ENCODE assay signal across 21 cellular contexts in the genomic region with DNA sequence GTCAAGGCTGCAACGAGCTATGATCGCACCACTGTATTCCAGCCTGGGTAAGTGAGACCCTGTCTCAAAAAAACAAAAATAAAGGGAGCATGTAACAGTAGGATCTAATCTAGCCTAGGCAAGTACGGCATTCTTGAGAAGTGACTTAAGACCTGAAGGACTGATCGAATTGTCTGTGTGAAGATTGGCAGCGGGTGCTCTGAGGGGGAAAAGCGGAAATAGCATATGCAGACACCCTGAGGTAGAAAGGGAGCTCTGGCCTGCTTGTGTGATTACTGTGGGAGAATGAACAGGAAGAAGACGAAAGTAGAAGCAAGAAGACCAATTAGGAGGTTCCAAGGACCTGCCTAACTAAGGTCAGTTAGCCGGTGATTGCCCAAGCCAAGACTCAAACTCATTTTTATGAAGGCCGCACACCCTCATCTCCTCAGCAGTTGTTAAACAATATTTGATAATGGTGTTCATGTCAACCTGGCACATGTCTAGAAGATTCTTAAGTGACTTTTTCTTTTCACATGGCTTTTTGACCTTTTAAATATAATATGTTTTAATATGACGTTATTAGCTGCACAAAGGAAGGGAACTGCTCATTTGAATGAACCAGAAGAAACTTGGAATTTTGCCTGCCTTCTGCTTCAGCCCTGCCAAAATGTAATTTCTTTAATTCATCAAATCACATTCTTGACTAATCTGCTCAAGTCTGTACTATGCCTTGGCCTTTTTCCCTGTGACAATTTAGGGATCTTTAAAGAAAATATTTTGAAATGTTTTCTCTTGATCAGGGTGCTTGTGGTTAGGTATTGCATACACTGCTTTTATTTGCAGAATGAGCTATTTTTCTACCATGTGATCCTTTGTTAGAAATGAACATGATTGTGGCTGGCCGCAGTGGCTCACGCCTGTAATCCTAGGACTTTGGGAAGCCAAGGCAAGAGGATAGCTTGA. TPM values are rescaled to one million over a fixed set of nuclear protein-coding genes. Genes with fewer than 3 reads are reported as not detected.
DNase-seq lines count a peak whose midpoint lies in the region; ATAC-seq, FAIRE-seq and TF ChIP-seq lines count a peak whose summit lies in the region.
"Had no signal": no experiment of that assay in that cellular context is flagged by ENCODE, and none has a peak within 500 bp of the region (broad histone marks: within the 10 kb centered on the region; RNA-seq: fewer than 3 reads in every experiment).

No MANE protein-coding gene starts in this region.

- H3K9me1 ChIP-seq in keratinocyte (ENCODE audit: control insufficient read depth, extremely low read depth, insufficient read depth, low read length): no peaks in the 10 kb centered on the region

- WGBS in mammary epithelial cell (ENCODE audit: low coverage, missing lambda C conversion rate): 69% methylated on average over 12 of the region's 12 CpGs
- whole genome bisulfite sequencing in aorta, 2 donors: 42 to 43% methylated on average over 12 of the region's 12 CpGs

- dilution Hi-C loops in mammary epithelial cell (cut with HindIII; ENCODE audit: low sequenced_read_pairs) (no loop called here), keratinocyte (cut with MboI; ENCODE audit: extremely low pct_ligation_motif_present, low sequenced_read_pairs) (no loop called here)

- H2AFZ ChIP-seq in mammary epithelial cell (ENCODE audit: low read depth, low read length): no peak overlapping the region
- H2AFZ ChIP-seq in keratinocyte (ENCODE audit: control insufficient read depth, low read length): no peak overlapping the region
- H2AFZ ChIP-seq: GM23248 had no signal

- H3K36me3 Mint-ChIP-seq in MCF 10A (ENCODE audit: insufficient read depth, unreplicated experiment): peaks cover 39% of the 10 kb centered on the region
- H3K36me3 Mint-ChIP-seq in activated CD4-positive, alpha-beta memory T cell treated with anti-CD3 and anti-CD28 coated beads for 36 hours: peaks cover 2% of the 10 kb centered on the region
- H3K36me3 Mint-ChIP-seq: brain; natural killer cell treated with Interleukin-12 subunit alpha and Interleukin-12 subunit beta and Interleukin-15 and Interleukin-18, amount 100 ng/mL, for 72 hours had no signal

- TF ChIP-seq CTCF in MCF 10A (IDR thresholded peaks at IDR 0.05; ENCODE audit: unreplicated experiment): no peak
- TF ChIP-seq CTCF in mammary epithelial cell (conservative IDR thresholded peaks at IDR 0.05 in 1 of 2, IDR thresholded peaks at IDR 0.05 in 1 of 2; ENCODE audit: extremely low read depth in 1 of 2, insufficient read depth in 1 of 2, low read depth in 1 of 2, low read length in 2 of 2): no peak
- TF ChIP-seq CTCF in keratinocyte (optimal IDR thresholded peaks at IDR 0.05 in 1 of 3, IDR thresholded peaks at IDR 0.05 in 1 of 3, conservative IDR thresholded peaks at IDR 0.05 in 1 of 3; ENCODE audit: extremely low read depth in 1 of 3, insufficient read depth in 2 of 3, low read length in 3 of 3): no peak
- TF ChIP-seq CTCF in kidney (IDR thresholded peaks at IDR 0.05; ENCODE audit: borderline replicate concordance, extremely low read depth, insufficient read depth): no peak

- H4K20me1 ChIP-seq in mammary epithelial cell (ENCODE audit: insufficient read depth, low read length) (no peaks in the 10 kb centered on the region), keratinocyte (ENCODE audit: control insufficient read depth, extremely low read depth, insufficient read depth, low read length) (no peaks in the 10 kb centered on the region)

- intact Hi-C loops in MCF 10A (cut with micrococcal nuclease) (no loop called here), mammary epithelial cell (cut with micrococcal nuclease) (no loop called here), aorta (cut with DNase I) (no loop called here), kidney (cut with DNase I) (no loop called here)
- intact Hi-C loops in activated CD4-positive, alpha-beta memory T cell treated with anti-CD3 and anti-CD28 coated beads for 36 hours (cut with micrococcal nuclease): no loop called here

- peaks cover 30% of the 10 kb centered on the region for H3K4me1 Mint-ChIP-seq in MCF 10A (ENCODE audit: insufficient read depth, unreplicated experiment)
- H3K4me1 Mint-ChIP-seq in activated CD4-positive, alpha-beta memory T cell treated with anti-CD3 and anti-CD28 coated beads for 36 hours (ENCODE audit: low read depth): peaks cover 5% of the 10 kb centered on the region

- DNase-seq in MCF 10A (ENCODE audit: unreplicated experiment): peak; percentile 22
- no peak for DNase-seq in mammary epithelial cell
- DNase-seq in fibroblast of gingiva (ENCODE audit: low read depth): peak; percentile 78
- no peak for DNase-seq in keratinocyte (ENCODE audit: low read depth, low spot score)
- no peak for DNase-seq in aorta
- DNase-seq in activated CD4-positive, alpha-beta memory T cell treated with anti-CD3 and anti-CD28 coated beads for 36 hours: no peak
- no peak for DNase-seq in kidney
- no peak for DNase-seq in SKM-1 (lab: John Stamatoyannopoulos, UW; ENCODE audit: unreplicated experiment)
- DNase-seq: activated CD4-positive, alpha-beta T cell treated with anti-CD3 and anti-CD28 coated beads for 4 hours; activated effector memory CD4-positive, alpha-beta T cell treated with anti-CD3 and anti-CD28 coated beads, Interleukin-2, amount 50 U/mL, for 16 hours; dorsolateral prefrontal cortex; gastrocnemius medialis; GM23248; IMR-90; NCI-H2029 treated with DMSO at 0.1 percent for 48 hours; NCI-H524 treated with DMSO at 0.1 percent for 48 hours; stimulated activated naive CD4-positive, alpha-beta T cell treated with Interleukin-2 at 50 U/mL for 16 hours had no signal

- ATAC-seq in aorta (ENCODE audit: low FRiP score): peak; percentile 36
- ATAC-seq: gastrocnemius medialis; natural killer cell treated with Interleukin-12 subunit alpha and Interleukin-12 subunit beta and Interleukin-15 and Interleukin-18, amount 100 ng/mL, for 72 hours had no signal

- no peaks in the 10 kb centered on the region for H3K79me2 ChIP-seq in mammary epithelial cell (ENCODE audit: insufficient read depth, low read length)
- H3K79me2 ChIP-seq in keratinocyte (ENCODE audit: control insufficient read depth, insufficient read depth, low read length): peaks cover 6% of the 10 kb centered on the region

- no peak overlapping the region for H3K4me3 ChIP-seq in mammary epithelial cell (replicated peaks in 1 of 3; ENCODE audit: insufficient read depth in 1 of 3, low read depth in 2 of 3, low read length in 3 of 3)
- no peak overlapping the region for H3K4me3 ChIP-seq in keratinocyte (ENCODE audit: control insufficient read depth in 2 of 3, extremely low read depth in 1 of 3, insufficient read depth in 2 of 3, low read depth in 1 of 3, low read length in 3 of 3)
- no peak overlapping the region for H3K4me3 ChIP-seq in aorta (ENCODE audit: low read length in 2 of 2)
- H3K4me3 ChIP-seq in kidney (ENCODE audit: low read length in 2 of 2): no peak overlapping the region
- H3K4me3 ChIP-seq: dorsolateral prefrontal cortex, gastrocnemius medialis, GM23248 had no signal

- H3K4me2 ChIP-seq in mammary epithelial cell (ENCODE audit: insufficient read depth, low read depth, low read length) (no peak overlapping the region), keratinocyte (ENCODE audit: control insufficient read depth, extremely low read depth, insufficient read depth, low read depth, low read length) (no peak overlapping the region)

- CTCF ChIA-PET in MCF 10A (lab: Yijun Ruan, JAX) (no interaction called here), mammary epithelial cell (lab: Charles Lee; ENCODE audit: low non-redundant PET) (no interaction called here)
- CTCF ChIA-PET in activated CD4-positive, alpha-beta memory T cell treated with anti-CD3 and anti-CD28 coated beads for 36 hours (lab: Charles Lee): interaction anchor here (1.0 kb wide), 1 partner anchor 10 kb away, joined by 3 read pairs; no protein-coding TSS in a partner anchor

- BruUV-seq in MCF 10A (replicated peaks; lab: Mats Ljungman, UMichigan) (no TSS peak), mammary epithelial cell (replicated peaks; lab: Mats Ljungman, UMichigan) (no TSS peak)

- H3K9ac ChIP-seq in mammary epithelial cell (ENCODE audit: insufficient read depth, low read length) (no peak overlapping the region), keratinocyte (ENCODE audit: control insufficient read depth, extremely low read depth, insufficient read depth, low read length) (no peak overlapping the region), kidney (ENCODE audit: low read length in 2 of 2) (no peak overlapping the region)
- H3K9ac ChIP-seq: GM23248 had no signal

- in situ Hi-C loops in mammary epithelial cell (cut with MboI; ENCODE audit: low sequenced_read_pairs in 2 of 2): no loop called here

- H3K27me3 ChIP-seq in mammary epithelial cell (ENCODE audit: insufficient read depth, low read length) (no peaks in the 10 kb centered on the region), keratinocyte (ENCODE audit: control insufficient read depth, extremely low read depth, insufficient read depth, low read length) (no peaks in the 10 kb centered on the region), aorta (ENCODE audit: control insufficient read depth in 1 of 2, insufficient read depth in 2 of 2, low read length in 1 of 2) (no peaks in the 10 kb centered on the region)
- H3K27me3 ChIP-seq: dorsolateral prefrontal cortex, gastrocnemius medialis had no signal

- H3K9me3 ChIP-seq in mammary epithelial cell (replicated peaks; ENCODE audit: insufficient read depth, low read length) (no peaks in the 10 kb centered on the region), keratinocyte (ENCODE audit: control insufficient read depth, low read depth, low read length) (no peaks in the 10 kb centered on the region), aorta (ENCODE audit: control insufficient read depth, low read length) (no peaks in the 10 kb centered on the region), kidney (ENCODE audit: control insufficient read depth in 1 of 2, low read length in 2 of 2) (no peaks in the 10 kb centered on the region)
- H3K9me3 ChIP-seq: gastrocnemius medialis had no signal

- no peaks in the 10 kb centered on the region for H3K9me3 Mint-ChIP-seq in MCF 10A (ENCODE audit: unreplicated experiment)
- no peaks in the 10 kb centered on the region for H3K9me3 Mint-ChIP-seq in activated CD4-positive, alpha-beta memory T cell treated with anti-CD3 and anti-CD28 coated beads for 36 hours
- H3K9me3 Mint-ChIP-seq: brain; natural killer cell treated with Interleukin-12 subunit alpha and Interleukin-12 subunit beta and Interleukin-15 and Interleukin-18, amount 100 ng/mL, for 72 hours; type B pancreatic cell had no signal

- FAIRE-seq in keratinocyte (lab: Jason Lieb, UNC): peak; percentile 83
- FAIRE-seq in kidney (lab: Jason Lieb, UNC): no peak
- FAIRE-seq: A204.1 had no signal

- H3K27ac Mint-ChIP-seq in MCF 10A (ENCODE audit: low read depth, unreplicated experiment): no peak overlapping the region
- H3K27ac Mint-ChIP-seq in activated CD4-positive, alpha-beta memory T cell treated with anti-CD3 and anti-CD28 coated beads for 36 hours: no peak overlapping the region
- H3K27ac Mint-ChIP-seq: natural killer cell treated with Interleukin-12 subunit alpha and Interleukin-12 subunit beta and Interleukin-15 and Interleukin-18, amount 100 ng/mL, for 72 hours had no signal

- no peak overlapping the region for H3K4me3 Mint-ChIP-seq in MCF 10A (ENCODE audit: unreplicated experiment)
- no peak overlapping the region for H3K4me3 Mint-ChIP-seq in activated CD4-positive, alpha-beta memory T cell treated with anti-CD3 and anti-CD28 coated beads for 36 hours
- H3K4me3 Mint-ChIP-seq: brain; natural killer cell treated with Interleukin-12 subunit alpha and Interleukin-12 subunit beta and Interleukin-15 and Interleukin-18, amount 100 ng/mL, for 72 hours; type B pancreatic cell had no signal

- H3K36me3 ChIP-seq in mammary epithelial cell (ENCODE audit: insufficient read depth, low read length) (peaks cover 9% of the 10 kb centered on the region), keratinocyte (ENCODE audit: control insufficient read depth in 2 of 2, extremely low read depth in 1 of 2, insufficient read depth in 2 of 2, low read length in 2 of 2) (peaks cover 8 to 12% of the 10 kb centered on the region in 2 experiments), aorta (ENCODE audit: control insufficient read depth in 1 of 2, insufficient read depth in 2 of 2, low read length in 1 of 2) (no peaks in the 10 kb centered on the region), kidney (ENCODE audit: control insufficient read depth in 1 of 2, insufficient read depth in 2 of 2, low read length in 2 of 2) (peaks cover 0 to 4% of the 10 kb centered on the region in 2 donors)
- H3K36me3 ChIP-seq: gastrocnemius medialis had no signal

- H3K27ac ChIP-seq in mammary epithelial cell (ENCODE audit: insufficient read depth, low read depth, low read length) (no peak overlapping the region), keratinocyte (ENCODE audit: control insufficient read depth, insufficient read depth, low read length) (no peak overlapping the region), aorta (ENCODE audit: low read depth in 1 of 2, low read length in 2 of 2) (no peak overlapping the region), kidney (ENCODE audit: low read depth in 2 of 2, low read length in 2 of 2) (no peak overlapping the region)
- H3K27ac ChIP-seq: gastrocnemius medialis, GM23248 had no signal

- peaks cover 9% of the 10 kb centered on the region for H3K4me1 ChIP-seq in mammary epithelial cell (ENCODE audit: insufficient read depth, low read length)
- H3K4me1 ChIP-seq in keratinocyte (ENCODE audit: control insufficient read depth, extremely low read depth, insufficient read depth, low read length): peaks cover 34% of the 10 kb centered on the region
- H3K4me1 ChIP-seq in aorta (ENCODE audit: control insufficient read depth in 1 of 2, insufficient read depth in 2 of 2, low read length in 2 of 2): peaks cover 0 to 7% of the 10 kb centered on the region in 2 donors
- peaks cover 3 to 10% of the 10 kb centered on the region in 2 donors for H3K4me1 ChIP-seq in kidney (ENCODE audit: control insufficient read depth in 1 of 2, insufficient read depth in 1 of 2, low read depth in 1 of 2, low read length in 2 of 2)

- POLR2A ChIA-PET in MCF 10A (lab: Yijun Ruan, JAX): interaction anchor here (0.6 to 7.7 kb wide), 17 partner anchors 9 to 166 kb away, joined by 3 to 74 read pairs (median 4); a partner anchor contains a TSS
- POLR2A ChIA-PET in activated CD4-positive, alpha-beta memory T cell treated with anti-CD3 and anti-CD28 coated beads for 36 hours (lab: Charles Lee): no interaction called here

- H3K27me3 Mint-ChIP-seq in MCF 10A (ENCODE audit: insufficient read depth, unreplicated experiment): no peaks in the 10 kb centered on the region
- H3K27me3 Mint-ChIP-seq in activated CD4-positive, alpha-beta memory T cell treated with anti-CD3 and anti-CD28 coated beads for 36 hours: no peaks in the 10 kb centered on the region
- H3K27me3 Mint-ChIP-seq: type B pancreatic cell had no signal

RNA-seq across cellular contexts. Expression of a gene that starts 47.8 kb away (rescaled TPM):
- total RNA-seq in MCF 10A (2022) (46.0 and 56.1 TPM in 2 replicates), mammary epithelial cell (10 to 100 TPM; 52.7 to 75.5 TPM), aorta (100 to 1,000 TPM; 127 to 149 TPM), kidney (40.2 TPM)
- polyA plus RNA-seq in mammary epithelial cell (80.2 TPM), keratinocyte (89.6 to 114 TPM (median 91.1 TPM) in 3 replicates), aorta (10 to 100 TPM; 71.6 to 80.3 TPM), kidney (ENCODE audit: insufficient read depth, low read depth, low replicate concordance) (34.5 TPM)
- polyA minus RNA-seq in mammary epithelial cell (109 TPM), keratinocyte (103 to 196 TPM (median 173 TPM) in 3 replicates)
- 49.9 TPM for polyA plus RNA-seq in keratinocyte (2011; ENCODE audit: low read depth)
- polyA plus RNA-seq in keratinocyte (2011; cell fraction: cytosol; rRNA removed): 52.4 and 67.0 TPM in 2 replicates
- polyA plus RNA-seq in keratinocyte (2011; cell fraction: nucleus; rRNA removed): 196 and 207 TPM in 2 replicates
- polyA plus RNA-seq in keratinocyte (2012; ENCODE audit: low replicate concordance): 54.4 and 62.2 TPM in 2 replicates
- 91.5 TPM for polyA minus RNA-seq in keratinocyte (2011; cell fraction: cytosol; rRNA and poly(A)+ RNA removed)
- 138 and 206 TPM in 2 replicates for polyA minus RNA-seq in keratinocyte (2011; cell fraction: nucleus; rRNA and poly(A)+ RNA removed)
- total RNA-seq in activated CD4-positive, alpha-beta memory T cell treated with anti-CD3 and anti-CD28 coated beads for 36 hours: 1 to 10 TPM; 8.3 TPM

Comparison
In these comparisons a context has a peak if more than half of its experiments do, and no peak if none do; other contexts are left out.
1. DNase-seq: peak in MCF 10A (single experiment) and fibroblast of gingiva (single experiment); none in mammary epithelial cell (single experiment), keratinocyte (single experiment), aorta (0 of 2), activated CD4-positive, alpha-beta memory T cell treated with anti-CD3 and anti-CD28 coated beads for 36 hours (single experiment), kidney (single experiment) and SKM-1 (single experiment).